In the genomic region with DNA sequence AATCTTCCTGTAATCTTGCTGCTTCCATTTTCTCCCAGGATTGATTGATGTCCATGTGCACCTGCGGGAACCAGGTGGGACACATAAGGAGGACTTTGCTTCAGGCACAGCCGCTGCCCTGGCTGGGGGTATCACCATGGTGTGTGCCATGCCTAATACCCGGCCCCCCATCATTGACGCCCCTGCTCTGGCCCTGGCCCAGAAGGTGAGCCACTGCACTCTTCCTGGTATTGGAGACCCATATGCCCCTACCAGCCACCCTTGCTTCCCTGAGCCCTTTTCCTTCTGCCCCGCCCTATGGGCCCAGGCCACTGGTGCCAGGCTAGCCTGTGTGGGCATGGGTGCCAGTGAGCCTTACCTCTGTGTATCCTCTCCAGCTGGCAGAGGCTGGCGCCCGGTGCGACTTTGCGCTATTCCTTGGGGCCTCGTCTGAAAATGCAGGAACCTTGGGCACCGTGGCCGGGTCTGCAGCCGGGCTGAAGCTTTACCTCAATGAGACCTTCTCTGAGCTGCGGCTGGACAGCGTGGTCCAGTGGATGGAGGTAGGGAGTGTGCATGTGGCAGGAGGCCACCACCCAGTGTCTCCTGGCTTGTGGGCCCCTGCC, we compare ENCODE assay signal across 2 cellular contexts.
TF ChIP-seq lines count a peak whose summit lies in the region.

No MANE protein-coding gene starts in this region.

TF ChIP-seq in K562, 482 proteins besides CTCF, POLR2A, EP300 and RAD21:
- TF ChIP-seq POLR2G (IDR thresholded peaks at IDR 0.05; ENCODE audit: low read depth, low read length) = peak; percentile 53; the same call in 1 of the 2 replicates
- TF ChIP-seq ZNF408 (CRISPR knock-in tag; IDR thresholded peaks at IDR 0.05; ENCODE audit: low read depth) = no peak
- peak; percentile 45; the same call in 1 of the 2 replicates for TF ChIP-seq RBFOX2 (IDR thresholded peaks at IDR 0.05; ENCODE audit: low read depth, low read length)

TF ChIP-seq in endothelial cell of umbilical vein, 7 proteins besides CTCF, POLR2A, EP300 and RAD21:
- no peak for TF ChIP-seq GATA2 (IDR thresholded peaks at IDR 0.05; ENCODE audit: insufficient read depth, insufficient read length, low read depth, low read length)
- no peak for TF ChIP-seq JUN (IDR thresholded peaks at IDR 0.05; ENCODE audit: borderline replicate concordance, insufficient read depth, insufficient read length, low read depth)
- no peak for TF ChIP-seq POLR2AphosphoS5 (IDR thresholded peaks at IDR 0.05; ENCODE audit: insufficient read depth, low read depth, low read length)
- no peak for TF ChIP-seq EZH2 (IDR thresholded peaks at IDR 0.05; ENCODE audit: borderline replicate concordance, low read depth, low read length, severe bottlenecking)
- TF ChIP-seq, protein P1, sequence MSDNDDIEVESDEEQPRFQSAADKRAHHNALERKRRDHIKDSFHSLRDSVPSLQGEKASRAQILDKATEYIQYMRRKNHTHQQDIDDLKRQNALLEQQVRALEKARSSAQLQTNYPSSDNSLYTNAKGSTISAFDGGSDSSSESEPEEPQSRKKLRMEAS (IDR thresholded peaks at IDR 0.05; ENCODE audit: insufficient read depth, insufficient read length) = no peak
- TF ChIP-seq FOS (IDR thresholded peaks at IDR 0.05; ENCODE audit: borderline replicate concordance, insufficient read depth, low read length) = no peak
- TF ChIP-seq MYC (IDR thresholded peaks at IDR 0.05; ENCODE audit: low read depth, low read length) = no peak
TF ChIP-seq in endothelial cell of umbilical vein: peak in this region for 0.
